ENCODE assay signal across 23 cellular contexts in genomic region chr9:109270971-109271900, GRCh38. TPM values are rescaled to one million over a fixed set of nuclear protein-coding genes. Genes with fewer than 3 reads are reported as not detected.
DNase-seq lines count a peak whose midpoint lies in the region; ATAC-seq and TF ChIP-seq lines count a peak whose summit lies in the region.
"Had no signal": no experiment of that assay in that cellular context is flagged by ENCODE, and none has a peak within 500 bp of the region (broad histone marks: within the 10 kb centered on the region; RNA-seq: fewer than 3 reads in every experiment).

No MANE protein-coding gene starts in this region.

- WGBS in endodermal cell (ENCODE audit: insufficient coverage in 1 of 2, insufficient read length in 1 of 2), 2 experiments: 91 to 93% methylated on average over 13 to 15 of the region's 15 CpGs

- no peak for ATAC-seq in GM18498 (IDR thresholded peaks at IDR 0.05; ENCODE audit: unreplicated experiment)
- ATAC-seq: CD8-positive, alpha-beta T cell; heart left ventricle; left colon; stimulated activated naive CD8-positive, alpha-beta T cell treated with anti-CD3 and anti-CD28 coated beads, Interleukin-15, amount 100 ng/mL, for 72 hours; T-helper 17 cell had no signal

- peak overlapping the region; percentile 24 for H3K27ac Mint-ChIP-seq in endodermal cell
- H3K27ac Mint-ChIP-seq: activated CD4-positive, alpha-beta T cell treated with anti-CD3 and anti-CD28 coated beads, Interleukin-2, amount 10 ng/mL, durations not matched to agents 24 days and 14 days; activated naive CD4-positive, alpha-beta T cell treated with anti-CD3 and anti-CD28 coated beads, Interleukin-2, amount 50 U/mL, for 24 hours; CD8-positive, alpha-beta T cell; naive B cell; T-helper 17 cell had no signal

- H3K27me3 ChIP-seq in endodermal cell (ENCODE audit: control insufficient read depth, insufficient read depth, low read length, poor library complexity, severe bottlenecking): no peaks in the 10 kb centered on the region
- H3K27me3 ChIP-seq: ascending aorta, transverse colon had no signal

- no peaks in the 10 kb centered on the region for H3K4me1 ChIP-seq in endodermal cell (ENCODE audit: control insufficient read depth, insufficient read depth, low read length)
- H3K4me1 ChIP-seq: ascending aorta had no signal

- no peak overlapping the region for H3K27ac ChIP-seq in endodermal cell (ENCODE audit: low read depth, low read length)
- H3K27ac ChIP-seq: ascending aorta, heart left ventricle, PC-9, transverse colon had no signal

- H3K4me1 Mint-ChIP-seq in endodermal cell: no peaks in the 10 kb centered on the region
- H3K4me1 Mint-ChIP-seq: activated CD4-positive, alpha-beta T cell treated with anti-CD3 and anti-CD28 coated beads, Interleukin-2, amount 10 ng/mL, durations not matched to agents 24 days and 14 days; activated naive CD4-positive, alpha-beta T cell treated with anti-CD3 and anti-CD28 coated beads, Interleukin-2, amount 50 U/mL, for 24 hours; naive B cell; T-helper 17 cell had no signal

- no peak for TF ChIP-seq CTCF in GM12865 (IDR thresholded peaks at IDR 0.05; ENCODE audit: insufficient read depth, low read depth, low read length, missing control alignments)
- TF ChIP-seq CTCF in endodermal cell (conservative IDR thresholded peaks at IDR 0.05): no peak

- no peak overlapping the region for H3K4me3 Mint-ChIP-seq in endodermal cell
- H3K4me3 Mint-ChIP-seq: activated CD4-positive, alpha-beta T cell treated with anti-CD3 and anti-CD28 coated beads, Interleukin-2, amount 10 ng/mL, durations not matched to agents 24 days and 14 days; activated naive CD4-positive, alpha-beta T cell treated with anti-CD3 and anti-CD28 coated beads, Interleukin-2, amount 50 U/mL, for 24 hours; CD8-positive, alpha-beta T cell; naive B cell; stimulated activated naive CD8-positive, alpha-beta T cell treated with anti-CD3 and anti-CD28 coated beads, Interleukin-15, amount 100 ng/mL, for 72 hours; T-helper 17 cell had no signal

- peaks cover 3% of the 10 kb centered on the region for H3K9me3 Mint-ChIP-seq in endodermal cell
- H3K9me3 Mint-ChIP-seq: activated naive CD4-positive, alpha-beta T cell treated with anti-CD3 and anti-CD28 coated beads, Interleukin-2, amount 50 U/mL, for 24 hours had no signal

- no peaks in the 10 kb centered on the region for H3K27me3 Mint-ChIP-seq in endodermal cell (ENCODE audit: insufficient read depth)

- no peaks in the 10 kb centered on the region for H3K36me3 ChIP-seq in endodermal cell (ENCODE audit: control insufficient read depth, insufficient read depth, low read length)
- H3K36me3 ChIP-seq: ascending aorta, heart left ventricle, transverse colon had no signal

- H3K9me3 ChIP-seq in endodermal cell (ENCODE audit: control insufficient read depth, low read length): no peaks in the 10 kb centered on the region
- H3K9me3 ChIP-seq: ascending aorta, transverse colon had no signal

- H3K4me3 ChIP-seq in GM12865 (ENCODE audit: low read depth, low read length) (no peak overlapping the region), endodermal cell (ENCODE audit: low read length) (no peak overlapping the region)
- H3K4me3 ChIP-seq: ascending aorta, heart left ventricle, PC-9, transverse colon had no signal

- peak; percentile 3 for DNase-seq in GM12865 (ENCODE audit: low read depth)
- DNase-seq in NCI-H1105 (lab: John Stamatoyannopoulos, UW): peak; percentile 29
- peak; percentile 3 for DNase-seq in NCI-H774 (lab: John Stamatoyannopoulos, UW)
- no peak for DNase-seq in endodermal cell
- no peak for DNase-seq in HK-2 (ENCODE audit: unreplicated experiment)
- no peak for DNase-seq in AG20443 (ENCODE audit: low spot score)
- DNase-seq in SIG-M5 (lab: John Stamatoyannopoulos, UW): no peak
- DNase-seq: activated CD4-positive, alpha-beta T cell treated with anti-CD3 and anti-CD28 coated beads, Interleukin-2, amount 10 ng/mL, durations not matched to agents 24 days and 14 days; AML-193; CD8-positive, alpha-beta T cell; cerebellar nuclear complex; heart left ventricle; left colon; naive B cell; occipital lobe; PC-9; stimulated activated CD4-positive, alpha-beta T cell treated with anti-CD3 and anti-CD28 coated beads, Interleukin-4, amount 100 ng/mL, for 4 hours; stimulated activated naive CD8-positive, alpha-beta T cell treated with anti-CD3 and anti-CD28 coated beads, Interleukin-15, amount 100 ng/mL, for 72 hours; T-helper 17 cell; transverse colon had no signal

- no peak overlapping the region for H3K9ac ChIP-seq in endodermal cell (ENCODE audit: extremely low read depth, low read length, poor library complexity, severe bottlenecking)

- peaks cover 9% of the 10 kb centered on the region for H3K36me3 Mint-ChIP-seq in endodermal cell (ENCODE audit: low read depth)
- H3K36me3 Mint-ChIP-seq: activated naive CD4-positive, alpha-beta T cell treated with anti-CD3 and anti-CD28 coated beads, Interleukin-2, amount 50 U/mL, for 24 hours; CD8-positive, alpha-beta T cell; naive B cell had no signal

RNA-seq across cellular contexts. Expression of gene EPB41L4B, which starts 49.6 kb away (rescaled TPM):
- 1 to 10 TPM; 6.4 to 6.6 TPM for total RNA-seq in endodermal cell
- 1.7 TPM for polyA plus RNA-seq in endodermal cell (2013, experiment 1 of 2)
- 1.3 TPM for polyA plus RNA-seq in endodermal cell (2013, experiment 2 of 2)
- total RNA-seq: ascending aorta; CD8-positive, alpha-beta T cell; T-helper 17 cell had no signal

Comparison
In these comparisons a context has a peak if more than half of its experiments do, and no peak if none do; other contexts are left out.
1. DNase-seq: peak in GM12865 (single experiment), NCI-H1105 (single experiment) and NCI-H774 (single experiment); none in endodermal cell (single experiment), HK-2 (single experiment), AG20443 (single experiment) and SIG-M5 (single experiment).